Comparison of ENCODE assay signal across 36 cellular contexts in genomic region chr2:218988650-218989049, GRCh38. TPM values are rescaled to one million over a fixed set of nuclear protein-coding genes. Genes with fewer than 3 reads are reported as not detected.
"Had no signal": no experiment of that assay in that cellular context is flagged by ENCODE, and none has a peak within 500 bp of the region (broad histone marks: within the 10 kb centered on the region; RNA-seq: fewer than 3 reads in every experiment).

No MANE protein-coding gene starts in this region.

- H3K4me3 ChIP-seq: esophagus muscularis mucosa, gastrocnemius medialis, heart left ventricle had no signal

- H3K27ac Mint-ChIP-seq: activated CD4-positive, alpha-beta memory T cell treated with anti-CD3 and anti-CD28 coated beads, Interleukin-2, amount 10 ng/mL, durations not matched to agents 7 days and 5 days; activated naive CD8-positive, alpha-beta T cell; activated T-cell treated with anti-CD3 and anti-CD28 coated beads, Interleukin-2, amount 50 U/mL, for 24 hours; activated T-cell treated with anti-CD3 and anti-CD28 coated beads, Interleukin-2, amount 50 U/mL, for 72 hours; effector memory CD8-positive, alpha-beta T cell; WTC11 had no signal

- H3K27ac ChIP-seq: brain microvascular endothelial cell, esophagus muscularis mucosa, foreskin keratinocyte, gastrocnemius medialis, heart left ventricle, VCaP had no signal

- H3K4me1 ChIP-seq: foreskin keratinocyte had no signal

- H3K36me3 Mint-ChIP-seq: activated naive CD8-positive, alpha-beta T cell; WTC11 had no signal

- H3K9me3 Mint-ChIP-seq: activated CD4-positive, alpha-beta memory T cell treated with anti-CD3 and anti-CD28 coated beads, Interleukin-2, amount 10 ng/mL, durations not matched to agents 7 days and 5 days; activated CD4-positive, alpha-beta T cell treated with anti-CD3 and anti-CD28 coated beads, Interleukin-2, amount 10 ng/mL, durations not matched to agents 7 days and 5 days; activated T-cell treated with anti-CD3 and anti-CD28 coated beads, Interleukin-2, amount 50 U/mL, for 24 hours; activated T-cell treated with anti-CD3 and anti-CD28 coated beads, Interleukin-2, amount 50 U/mL, for 72 hours; central memory CD8-positive, alpha-beta T cell; effector memory CD8-positive, alpha-beta T cell; WTC11 had no signal

- ATAC-seq: activated T-cell treated with anti-CD3 and anti-CD28 coated beads, Interleukin-2, amount 50 U/mL, for 72 hours; effector memory CD8-positive, alpha-beta T cell; foreskin keratinocyte; gastrocnemius medialis; heart left ventricle; WTC11 had no signal

- H3K9me3 ChIP-seq: esophagus muscularis mucosa, gastrocnemius medialis, heart left ventricle had no signal

- DNase-seq: activated CD4-positive, alpha-beta memory T cell treated with anti-CD3 and anti-CD28 coated beads, Interleukin-2, amount 10 ng/mL, durations not matched to agents 7 days and 5 days; activated CD4-positive, alpha-beta T cell treated with anti-CD3 and anti-CD28 coated beads for 1 hour; activated CD4-positive, alpha-beta T cell treated with anti-CD3 and anti-CD28 coated beads for 4 hours; activated CD4-positive, alpha-beta T cell treated with anti-CD3 and anti-CD28 coated beads, Interleukin-2, amount 10 ng/mL, durations not matched to agents 7 days and 5 days; activated CD4-positive, alpha-beta T cell treated with anti-CD3 and anti-CD28 coated beads, Interleukin-2, amount 50 U/mL, for 4 hours; activated CD8-positive, alpha-beta memory T cell treated with anti-CD3 and anti-CD28 coated beads, Interleukin-2, amount 50 U/mL, for 48 hours; activated gamma-delta T cell; activated naive CD4-positive, alpha-beta T cell; activated naive CD4-positive, alpha-beta T cell treated with anti-CD3 and anti-CD28 coated beads, Interleukin-2, amount 50 U/mL, for 16 hours; activated T-cell treated with anti-CD3 and anti-CD28 coated beads for 4 hours; activated T-cell treated with anti-CD3 and anti-CD28 coated beads, Interleukin-2, amount 50 U/mL, for 24 hours; activated T-cell treated with anti-CD3 and anti-CD28 coated beads, Interleukin-2, amount 50 U/mL, for 72 hours; amniotic stem cell; anterior cingulate cortex; brain microvascular endothelial cell; cortex of kidney; dermis blood vessel endothelial cell; effector CD4-positive, alpha-beta T cell; effector memory CD8-positive, alpha-beta T cell; erythroblast; foreskin keratinocyte; gastrocnemius medialis; glutamatergic neuron; heart left ventricle; T-helper 2 cell had no signal

- H3K4me3 Mint-ChIP-seq: activated CD4-positive, alpha-beta memory T cell treated with anti-CD3 and anti-CD28 coated beads, Interleukin-2, amount 10 ng/mL, durations not matched to agents 7 days and 5 days; activated CD4-positive, alpha-beta T cell treated with anti-CD3 and anti-CD28 coated beads, Interleukin-2, amount 10 ng/mL, durations not matched to agents 7 days and 5 days; activated naive CD8-positive, alpha-beta T cell; activated T-cell treated with anti-CD3 and anti-CD28 coated beads, Interleukin-2, amount 50 U/mL, for 24 hours; activated T-cell treated with anti-CD3 and anti-CD28 coated beads, Interleukin-2, amount 50 U/mL, for 72 hours; central memory CD8-positive, alpha-beta T cell; effector memory CD8-positive, alpha-beta T cell; WTC11 had no signal

- H3K36me3 ChIP-seq: brain microvascular endothelial cell, esophagus muscularis mucosa, gastrocnemius medialis, heart left ventricle had no signal

- FAIRE-seq: astrocyte, colon had no signal

RNA-seq across cellular contexts. Expression of gene FEV, which starts 3.7 kb away (rescaled TPM):
- total RNA-seq: activated CD4-positive, alpha-beta memory T cell treated with anti-CD3 and anti-CD28 coated beads, Interleukin-2, amount 10 ng/mL, durations not matched to agents 7 days and 5 days; activated CD4-positive, alpha-beta T cell treated with anti-CD3 and anti-CD28 coated beads, Interleukin-2, amount 10 ng/mL, durations not matched to agents 7 days and 5 days; activated T-cell treated with anti-CD3 and anti-CD28 coated beads, Interleukin-2, amount 50 U/mL, for 72 hours; astrocyte; bronchial epithelial cell; cardiac septum; cerebellum; dermis blood vessel endothelial cell; esophagus muscularis mucosa; foreskin keratinocyte; gastrocnemius medialis; heart left ventricle; T-helper 1 cell treated with Interleukin-12 subunit alpha and Interleukin-12 subunit beta and Interleukin-4 antibody, amounts not matched to agents 30 ng/mL and 1 ng/mL, for 36 hours; WTC11 had no signal
- polyA plus RNA-seq: foreskin keratinocyte, heart left ventricle had no signal

RNA-seq across cellular contexts. Expression of gene CRYBA2, which starts 4.6 kb away (rescaled TPM):
- total RNA-seq: activated CD4-positive, alpha-beta memory T cell treated with anti-CD3 and anti-CD28 coated beads, Interleukin-2, amount 10 ng/mL, durations not matched to agents 7 days and 5 days; activated CD4-positive, alpha-beta T cell treated with anti-CD3 and anti-CD28 coated beads, Interleukin-2, amount 10 ng/mL, durations not matched to agents 7 days and 5 days; activated T-cell treated with anti-CD3 and anti-CD28 coated beads, Interleukin-2, amount 50 U/mL, for 72 hours; astrocyte; bronchial epithelial cell; cardiac septum; cerebellum; dermis blood vessel endothelial cell; esophagus muscularis mucosa; foreskin keratinocyte; gastrocnemius medialis; heart left ventricle; T-helper 1 cell treated with Interleukin-12 subunit alpha and Interleukin-12 subunit beta and Interleukin-4 antibody, amounts not matched to agents 30 ng/mL and 1 ng/mL, for 36 hours; WTC11 had no signal
- polyA plus RNA-seq: foreskin keratinocyte, heart left ventricle had no signal

RNA-seq across cellular contexts. Expression of gene CDK5R2, which starts 29.2 kb away (rescaled TPM):
- total RNA-seq: activated CD4-positive, alpha-beta memory T cell treated with anti-CD3 and anti-CD28 coated beads, Interleukin-2, amount 10 ng/mL, durations not matched to agents 7 days and 5 days; activated CD4-positive, alpha-beta T cell treated with anti-CD3 and anti-CD28 coated beads, Interleukin-2, amount 10 ng/mL, durations not matched to agents 7 days and 5 days; activated T-cell treated with anti-CD3 and anti-CD28 coated beads, Interleukin-2, amount 50 U/mL, for 72 hours; bronchial epithelial cell; cardiac septum; dermis blood vessel endothelial cell; foreskin keratinocyte; gastrocnemius medialis; heart left ventricle; T-helper 1 cell treated with Interleukin-12 subunit alpha and Interleukin-12 subunit beta and Interleukin-4 antibody, amounts not matched to agents 30 ng/mL and 1 ng/mL, for 36 hours had no signal
- polyA plus RNA-seq: heart left ventricle had no signal

RNA-seq across cellular contexts. Expression of gene CFAP65, which starts 52.7 kb away (rescaled TPM):
- total RNA-seq: activated CD4-positive, alpha-beta memory T cell treated with anti-CD3 and anti-CD28 coated beads, Interleukin-2, amount 10 ng/mL, durations not matched to agents 7 days and 5 days; activated CD4-positive, alpha-beta T cell treated with anti-CD3 and anti-CD28 coated beads, Interleukin-2, amount 10 ng/mL, durations not matched to agents 7 days and 5 days; activated T-cell treated with anti-CD3 and anti-CD28 coated beads, Interleukin-2, amount 50 U/mL, for 72 hours; bronchial epithelial cell; cardiac septum; dermis blood vessel endothelial cell; esophagus muscularis mucosa; foreskin keratinocyte; T-helper 1 cell treated with Interleukin-12 subunit alpha and Interleukin-12 subunit beta and Interleukin-4 antibody, amounts not matched to agents 30 ng/mL and 1 ng/mL, for 36 hours had no signal
- polyA plus RNA-seq: foreskin keratinocyte, heart left ventricle had no signal
